In the genomic region with DNA sequence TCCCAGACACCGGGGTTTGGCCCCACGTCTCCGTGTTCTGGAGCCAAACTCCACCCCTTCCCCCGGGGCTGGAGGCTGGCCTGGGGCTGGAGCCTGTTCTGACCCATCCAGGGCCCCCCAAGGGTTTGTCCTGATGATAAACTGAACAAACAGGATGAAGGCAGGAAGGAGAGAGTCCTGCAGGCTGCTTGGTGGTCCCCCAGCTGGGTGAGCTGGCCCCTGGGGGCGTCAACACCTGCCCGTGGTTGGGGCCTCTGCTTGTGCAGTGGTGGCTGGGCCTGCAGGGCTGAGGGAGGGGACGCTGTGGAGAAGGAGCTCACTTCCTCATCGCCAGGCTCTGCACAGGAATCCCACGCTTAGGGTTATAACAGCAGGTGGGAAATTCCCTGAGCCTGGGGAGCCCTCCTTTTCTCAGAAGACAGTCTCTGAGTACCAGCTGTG, we compare ENCODE assay signal across 8 cellular contexts. TPM values are rescaled to one million over a fixed set of nuclear protein-coding genes. Genes with fewer than 3 reads are reported as not detected.
A peak's percentile ranks its signal among the peaks of the same experiment; 100 is the strongest.
DNase-seq lines count a peak whose midpoint lies in the region; ATAC-seq and TF ChIP-seq lines count a peak whose summit lies in the region.

No MANE protein-coding gene starts in this region.

- DNase-seq in activated CD4-positive, CD25-positive, alpha-beta regulatory T cell treated with anti-CD3 and anti-CD28 coated beads, Interleukin-2, amount 50 U/mL, for 16 hours (ENCODE audit: low read depth, low spot score) = peak; percentile 10
- no peak for DNase-seq in activated CD4-positive, CD25-positive, alpha-beta regulatory T cell (lab: John Stamatoyannopoulos, UW)
- peak; percentile 22 for DNase-seq in activated T-helper 9 cell treated with anti-CD3 and anti-CD28 coated beads, Interleukin-2, amount 50 U/mL, for 16 hours (ENCODE audit: low read depth)
- DNase-seq in NCI-H345 treated with DMSO at 0.1 percent for 48 hours (lab: John Stamatoyannopoulos, UW; ENCODE audit: unreplicated experiment) = no peak
- no peak for DNase-seq in uterus
- DNase-seq in pons (ENCODE audit: low spot score) = no peak

- no peak for TF ChIP-seq POLR2A in uterus (IDR thresholded peaks at IDR 0.05)

- H3K4me1 ChIP-seq in mucosa of stomach (ENCODE audit: control insufficient read depth, insufficient read depth, low read length) = peaks cover 64% of the 10 kb centered on the region
- peaks cover 0 to 8% of the 10 kb centered on the region in 2 donors for H3K4me1 ChIP-seq in uterus

- intact Hi-C loops in uterus (cut with DNase I; ENCODE audit: low total_unique reads) = no loop called here

- H3K27ac ChIP-seq in uterus = no peak overlapping the region

- H3K9me3 ChIP-seq in mucosa of stomach (ENCODE audit: control insufficient read depth, low read length) (no peaks in the 10 kb centered on the region), uterus (no peaks in the 10 kb centered on the region)

- no peaks in the 10 kb centered on the region for H3K36me3 ChIP-seq in mucosa of stomach (ENCODE audit: control insufficient read depth, insufficient read depth, low read length)
- H3K36me3 ChIP-seq in uterus = no peaks in the 10 kb centered on the region

- peak overlapping the region; percentile 91 for H3K9ac ChIP-seq in mucosa of stomach (ENCODE audit: low read length)

- H3K27me3 ChIP-seq in mucosa of stomach (ENCODE audit: control insufficient read depth, insufficient read depth, low read length) (no peaks in the 10 kb centered on the region), uterus (no peaks in the 10 kb centered on the region)

- ATAC-seq in HG03469 (IDR thresholded peaks at IDR 0.05; ENCODE audit: unreplicated experiment) = peak; percentile 28

- H3K4me3 ChIP-seq in mucosa of stomach (ENCODE audit: low read length) (no peak overlapping the region), uterus (no peak overlapping the region)

- no peak for TF ChIP-seq CTCF in uterus (IDR thresholded peaks at IDR 0.05)

RNA-seq across cellular contexts. Expression of gene SH3TC1, which starts 2.3 kb away (rescaled TPM):
- total RNA-seq in uterus = 10 to 100 TPM in 2 of 4 donors, 1 to 10 TPM in 2; 5.1 to 16.4 (median 11.3) TPM

RNA-seq across cellular contexts. Expression of gene ABLIM2, which starts 42.7 kb away (rescaled TPM):
- total RNA-seq in uterus = 1 to 10 TPM in 2 of 4 donors, under 1 TPM in 2; 0.77 to 6.0 (median 1.5) TPM

Comparison
In these comparisons a context has a peak if more than half of its experiments do, and no peak if none do; other contexts are left out.
1. DNase-seq: peak in activated CD4-positive, CD25-positive, alpha-beta regulatory T cell treated with anti-CD3 and anti-CD28 coated beads, Interleukin-2, amount 50 U/mL, for 16 hours (single experiment) and activated T-helper 9 cell treated with anti-CD3 and anti-CD28 coated beads, Interleukin-2, amount 50 U/mL, for 16 hours (single experiment); none in activated CD4-positive, CD25-positive, alpha-beta regulatory T cell (0 of 4), NCI-H345 treated with DMSO at 0.1 percent for 48 hours (single experiment), uterus (0 of 2) and pons (single experiment).